Comparison of ENCODE assay signal across 15 cellular contexts in genomic region chr2:9297156-9297555, GRCh38.
A peak's percentile ranks its signal among the peaks of the same experiment; 100 is the strongest.
DNase-seq lines count a peak whose midpoint lies in the region; ATAC-seq, FAIRE-seq and TF ChIP-seq lines count a peak whose summit lies in the region.
"Had no signal": no experiment of that assay in that cellular context is flagged by ENCODE, and none has a peak within 500 bp of the region (broad histone marks: within the 10 kb centered on the region; RNA-seq: fewer than 3 reads in every experiment).

No MANE protein-coding gene starts in this region.

- H3K4me1 Mint-ChIP-seq in naive thymus-derived CD8-positive, alpha-beta T cell, result no peaks in the 10 kb centered on the region

- peaks cover 0 to 7% (median 6%) of the 10 kb centered on the region in 5 donors for H3K27me3 Mint-ChIP-seq in naive thymus-derived CD8-positive, alpha-beta T cell

- H3K27me3 ChIP-seq in bronchial epithelial cell (ENCODE audit: control insufficient read depth, insufficient read depth, low read length), result no peaks in the 10 kb centered on the region

- peak; percentile 7 for FAIRE-seq in bronchial epithelial cell (lab: Jason Lieb, UNC)
- FAIRE-seq: H54 had no signal

- H3K27ac Mint-ChIP-seq in naive thymus-derived CD8-positive, alpha-beta T cell, result no peak overlapping the region

- POLR2A ChIA-PET in naive thymus-derived CD8-positive, alpha-beta T cell (lab: Charles Lee), result no interaction called here

- no peaks in the 10 kb centered on the region for H3K9me3 Mint-ChIP-seq in naive thymus-derived CD8-positive, alpha-beta T cell

- no peaks in the 10 kb centered on the region for H3K36me3 Mint-ChIP-seq in naive thymus-derived CD8-positive, alpha-beta T cell

- peaks cover 7% of the 10 kb centered on the region for H3K36me3 ChIP-seq in bronchial epithelial cell (ENCODE audit: control insufficient read depth, insufficient read depth, low read length)

- TF ChIP-seq CTCF in bronchial epithelial cell (IDR thresholded peaks at IDR 0.05; ENCODE audit: insufficient read depth, low read length, severe bottlenecking), result no peak

- no peak overlapping the region for H3K4me3 ChIP-seq in bronchial epithelial cell (ENCODE audit: low read depth, low read length)
- H3K4me3 ChIP-seq: PC-9 had no signal

- no peak for ATAC-seq in naive thymus-derived CD8-positive, alpha-beta T cell

- H3K4me3 Mint-ChIP-seq in naive thymus-derived CD8-positive, alpha-beta T cell, result no peak overlapping the region

- peak; percentile 27 for DNase-seq in AG08396 (ENCODE audit: low spot score)
- DNase-seq in bronchial epithelial cell (ENCODE audit: low read depth), result no peak
- peak; percentile 66 for DNase-seq in hepatic stellate cell (ENCODE audit: low spot score)
- DNase-seq in putamen (ENCODE audit: low spot score), result peak; percentile 69
- DNase-seq in foreskin melanocyte, result no peak
- DNase-seq in stimulated activated CD4-positive, alpha-beta T cell treated with anti-CD3 and anti-CD28 coated beads, Interleukin-1b, Interleukin-23, amount 100 ng/mL, for 48 hours, result no peak
- no peak for DNase-seq in NCI-H2029 treated with DMSO at 0.1 percent for 48 hours (lab: John Stamatoyannopoulos, UW)
- no peak for DNase-seq in naive thymus-derived CD8-positive, alpha-beta T cell
- DNase-seq: DMS153, NCI-H1092, NCI-H1694 treated with DMSO at 0.1 percent for 48 hours, NCI-H446, NCI-H748 treated with DMSO at 0.1 percent for 48 hours, PC-9 had no signal

Comparison
In these comparisons a context has a peak if more than half of its experiments do, and no peak if none do; other contexts are left out.
1. DNase-seq: peak in AG08396 (single experiment), hepatic stellate cell (single experiment) and putamen (single experiment); none in bronchial epithelial cell (single experiment), foreskin melanocyte (single experiment), stimulated activated CD4-positive, alpha-beta T cell treated with anti-CD3 and anti-CD28 coated beads, Interleukin-1b, Interleukin-23, amount 100 ng/mL, for 48 hours (single experiment), NCI-H2029 treated with DMSO at 0.1 percent for 48 hours (single experiment) and naive thymus-derived CD8-positive, alpha-beta T cell (0 of 10).